In the genomic region with DNA sequence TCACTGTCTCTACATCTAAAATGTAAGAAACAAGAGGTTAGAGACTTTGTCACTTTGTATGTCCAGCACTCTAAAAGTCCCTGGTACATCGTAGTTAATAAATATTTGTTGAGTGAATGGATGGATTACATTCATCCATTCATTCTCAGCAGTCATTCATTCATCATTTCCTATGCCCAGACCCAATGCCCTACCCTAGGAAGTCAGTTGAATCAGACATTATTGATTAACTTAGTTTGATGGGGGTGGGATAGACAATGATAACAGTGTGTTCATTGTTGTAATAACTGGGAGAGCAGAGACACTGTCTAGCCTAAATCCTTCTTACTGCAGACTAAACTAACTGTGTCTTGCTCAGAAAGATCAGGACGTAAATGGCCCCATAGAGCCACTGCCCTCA, we compare ENCODE assay signal across 23 cellular contexts. TPM values are rescaled to one million over a fixed set of nuclear protein-coding genes. Genes with fewer than 3 reads are reported as not detected.
DNase-seq lines count a peak whose midpoint lies in the region; TF ChIP-seq lines count a peak whose summit lies in the region.
"Had no signal": no experiment of that assay in that cellular context is flagged by ENCODE, and none has a peak within 500 bp of the region (broad histone marks: within the 10 kb centered on the region; RNA-seq: fewer than 3 reads in every experiment).

No MANE protein-coding gene starts in this region.

- peaks cover 13% of the 10 kb centered on the region for H3K36me3 ChIP-seq in Karpas-422 (ENCODE audit: insufficient read depth, low read length)
- no peaks in the 10 kb centered on the region for H3K36me3 ChIP-seq in neural progenitor cell
- H3K36me3 ChIP-seq: ascending aorta, right atrium auricular region had no signal

- H3F3A ChIP-seq in neural progenitor cell (ENCODE audit: low read depth): peaks cover 23% of the 10 kb centered on the region

- H3K4me1 ChIP-seq in Karpas-422 (ENCODE audit: low read length): peaks cover 83% of the 10 kb centered on the region
- H3K4me1 ChIP-seq in neural progenitor cell: peaks cover 25% of the 10 kb centered on the region

- peaks cover 49% of the 10 kb centered on the region for H3K4me1 Mint-ChIP-seq in activated naive CD4-positive, alpha-beta T cell treated with anti-CD3 and anti-CD28 coated beads for 36 hours (ENCODE audit: low read depth)
- peaks cover 43% of the 10 kb centered on the region for H3K4me1 Mint-ChIP-seq in activated T-helper 1 cell treated with anti-CD3 and anti-CD28 coated beads, Interleukin-12 subunit alpha, Interleukin-12 subunit beta, Interleukin-2, Interleukin-4 antibody, amounts not matched to agents 30 ng/mL and 10 ng/mL and 1 ng/mL, durations not matched to agents 14 hours and 24 hours and 36 hours (ENCODE audit: low read depth)
- peaks cover 56% of the 10 kb centered on the region for H3K4me1 Mint-ChIP-seq in neural progenitor cell

- no peaks in the 10 kb centered on the region for H3K9me3 ChIP-seq in Karpas-422 (ENCODE audit: low read length)
- no peaks in the 10 kb centered on the region for H3K9me3 ChIP-seq in neural progenitor cell (ENCODE audit: low read depth)
- H3K9me3 ChIP-seq: ascending aorta, right atrium auricular region had no signal

- H3K27ac ChIP-seq in Karpas-422 (ENCODE audit: low read length) (peak overlapping the region; percentile 99), neural progenitor cell (no peak overlapping the region)
- H3K27ac ChIP-seq: ascending aorta, right atrium auricular region, WERI-Rb-1 had no signal

- H3K9me2 ChIP-seq in Karpas-422 (replicated peaks; ENCODE audit: insufficient read depth, low read length): no peaks in the 10 kb centered on the region

- no peak for DNase-seq in activated naive CD4-positive, alpha-beta T cell treated with anti-CD3 and anti-CD28 coated beads for 36 hours
- no peak for DNase-seq in activated naive CD4-positive, alpha-beta T cell (lab: John Stamatoyannopoulos, UW)
- DNase-seq in Karpas-422 (no peak), neural progenitor cell (ENCODE audit: low spot score) (no peak), GDM1 (lab: John Stamatoyannopoulos, UW) (no peak), NCI-H1092 (lab: John Stamatoyannopoulos, UW) (no peak), NCI-H187 treated with DMSO at 0.1 percent for 48 hours (lab: John Stamatoyannopoulos, UW) (no peak)
- DNase-seq in activated T-helper 1 cell treated with anti-CD3 and anti-CD28 coated beads, Interleukin-12 subunit alpha, Interleukin-12 subunit beta, Interleukin-2, Interleukin-4 antibody, amounts not matched to agents 30 ng/mL and 10 ng/mL and 1 ng/mL, durations not matched to agents 14 hours and 24 hours and 36 hours (ENCODE audit: low spot score): no peak
- DNase-seq: activated gamma-delta T cell treated with Interleukin-2 at 50 U/mL for 16 hours; CD4-positive, alpha-beta memory T cell; glutamatergic neuron; KBM-7; left ventricle myocardium superior; NCI-H1048; NCI-H2081; NCI-H446 treated with DMSO at 0.1 percent for 48 hours; SHP77; stimulated activated CD4-positive, alpha-beta T cell treated with anti-CD3 and anti-CD28 coated beads, Interleukin-15, amount 100 ng/mL, for 24 hours; WERI-Rb-1 had no signal

- H3K27me3 ChIP-seq in Karpas-422 (ENCODE audit: low read length): no peaks in the 10 kb centered on the region
- H3K27me3 ChIP-seq in neural progenitor cell: no peaks in the 10 kb centered on the region
- H3K27me3 ChIP-seq: ascending aorta, right atrium auricular region had no signal

- H3K4me3 ChIP-seq in Karpas-422 (ENCODE audit: low read length) (peak overlapping the region; percentile 91; the same call in 1 of the 2 replicates), neural progenitor cell (no peak overlapping the region)
- H3K4me3 ChIP-seq: right atrium auricular region had no signal

- no peaks in the 10 kb centered on the region for H4K20me1 ChIP-seq in Karpas-422 (ENCODE audit: insufficient read depth, low read depth, low read length)
- H4K20me1 ChIP-seq in neural progenitor cell (ENCODE audit: low read depth): no peaks in the 10 kb centered on the region

- H3K27ac Mint-ChIP-seq in activated naive CD4-positive, alpha-beta T cell treated with anti-CD3 and anti-CD28 coated beads for 36 hours: no peak overlapping the region
- H3K27ac Mint-ChIP-seq in activated T-helper 1 cell treated with anti-CD3 and anti-CD28 coated beads, Interleukin-12 subunit alpha, Interleukin-12 subunit beta, Interleukin-2, Interleukin-4 antibody, amounts not matched to agents 30 ng/mL and 10 ng/mL and 1 ng/mL, durations not matched to agents 14 hours and 24 hours and 36 hours: no peak overlapping the region
- H3K27ac Mint-ChIP-seq in neural progenitor cell: peak overlapping the region; percentile 42

- no peak for TF ChIP-seq CTCF in neural progenitor cell (IDR thresholded peaks at IDR 0.05)

- H3K4me3 Mint-ChIP-seq in activated naive CD4-positive, alpha-beta T cell treated with anti-CD3 and anti-CD28 coated beads for 36 hours: peak overlapping the region; percentile 95
- peak overlapping the region; percentile 92 for H3K4me3 Mint-ChIP-seq in activated T-helper 1 cell treated with anti-CD3 and anti-CD28 coated beads, Interleukin-12 subunit alpha, Interleukin-12 subunit beta, Interleukin-2, Interleukin-4 antibody, amounts not matched to agents 30 ng/mL and 10 ng/mL and 1 ng/mL, durations not matched to agents 14 hours and 24 hours and 36 hours
- peak overlapping the region; percentile 89 for H3K4me3 Mint-ChIP-seq in neural progenitor cell

- no peaks in the 10 kb centered on the region for H3K9me3 Mint-ChIP-seq in activated naive CD4-positive, alpha-beta T cell treated with anti-CD3 and anti-CD28 coated beads for 36 hours
- H3K9me3 Mint-ChIP-seq in activated T-helper 1 cell treated with anti-CD3 and anti-CD28 coated beads, Interleukin-12 subunit alpha, Interleukin-12 subunit beta, Interleukin-2, Interleukin-4 antibody, amounts not matched to agents 30 ng/mL and 10 ng/mL and 1 ng/mL, durations not matched to agents 14 hours and 24 hours and 36 hours: no peaks in the 10 kb centered on the region
- no peaks in the 10 kb centered on the region for H3K9me3 Mint-ChIP-seq in neural progenitor cell
- H3K9me3 Mint-ChIP-seq: CD4-positive, alpha-beta memory T cell had no signal

- intact Hi-C loops in activated naive CD4-positive, alpha-beta T cell treated with anti-CD3 and anti-CD28 coated beads for 36 hours (cut with micrococcal nuclease): loop anchor here (10.0 kb wide), 1 partner anchor 503 kb away; the partner anchor contains the start of gene TOB2
- intact Hi-C loops in activated T-helper 1 cell treated with anti-CD3 and anti-CD28 coated beads, Interleukin-12 subunit alpha, Interleukin-12 subunit beta, Interleukin-2, Interleukin-4 antibody, amounts not matched to agents 30 ng/mL and 10 ng/mL and 1 ng/mL, durations not matched to agents 14 hours and 24 hours and 36 hours (cut with micrococcal nuclease): loop anchor here (10.0 kb wide), 1 partner anchor 503 kb away; the partner anchor contains the start of gene TOB2

- peak overlapping the region; percentile 88 for H3K4me2 ChIP-seq in Karpas-422 (ENCODE audit: low read depth, low read length, poor library complexity, severe bottlenecking)
- peak overlapping the region; percentile 20 for H3K4me2 ChIP-seq in neural progenitor cell

- H3K9ac ChIP-seq in Karpas-422 (ENCODE audit: low read length): peak overlapping the region; percentile 91
- no peak overlapping the region for H3K9ac ChIP-seq in neural progenitor cell

- H3K36me3 Mint-ChIP-seq in activated naive CD4-positive, alpha-beta T cell treated with anti-CD3 and anti-CD28 coated beads for 36 hours (ENCODE audit: low read depth): peaks cover 31% of the 10 kb centered on the region
- peaks cover 16% of the 10 kb centered on the region for H3K36me3 Mint-ChIP-seq in activated T-helper 1 cell treated with anti-CD3 and anti-CD28 coated beads, Interleukin-12 subunit alpha, Interleukin-12 subunit beta, Interleukin-2, Interleukin-4 antibody, amounts not matched to agents 30 ng/mL and 10 ng/mL and 1 ng/mL, durations not matched to agents 14 hours and 24 hours and 36 hours (ENCODE audit: low read depth)
- peaks cover 9% of the 10 kb centered on the region for H3K36me3 Mint-ChIP-seq in neural progenitor cell

- H3K27me3 Mint-ChIP-seq in activated naive CD4-positive, alpha-beta T cell treated with anti-CD3 and anti-CD28 coated beads for 36 hours (ENCODE audit: low read depth): no peaks in the 10 kb centered on the region
- H3K27me3 Mint-ChIP-seq in activated T-helper 1 cell treated with anti-CD3 and anti-CD28 coated beads, Interleukin-12 subunit alpha, Interleukin-12 subunit beta, Interleukin-2, Interleukin-4 antibody, amounts not matched to agents 30 ng/mL and 10 ng/mL and 1 ng/mL, durations not matched to agents 14 hours and 24 hours and 36 hours (ENCODE audit: insufficient read depth): no peaks in the 10 kb centered on the region
- no peaks in the 10 kb centered on the region for H3K27me3 Mint-ChIP-seq in neural progenitor cell (ENCODE audit: insufficient read depth, low read depth)
- H3K27me3 Mint-ChIP-seq: CD4-positive, alpha-beta memory T cell had no signal

- H2AFZ ChIP-seq in Karpas-422 (ENCODE audit: low read length): no peak overlapping the region
- H2AFZ ChIP-seq in neural progenitor cell (replicated peaks): no peak overlapping the region

- H3K79me2 ChIP-seq in Karpas-422 (ENCODE audit: low read length): peaks cover 19% of the 10 kb centered on the region
- peaks cover 15% of the 10 kb centered on the region for H3K79me2 ChIP-seq in neural progenitor cell (ENCODE audit: low read depth)

- CTCF ChIA-PET in activated naive CD4-positive, alpha-beta T cell treated with anti-CD3 and anti-CD28 coated beads for 36 hours (lab: Charles Lee): interaction anchor here (1.1 to 1.8 kb wide), 3 partner anchors 8 to 16 kb away, joined by 4 to 8 read pairs (median 6); no protein-coding TSS in a partner anchor

RNA-seq across cellular contexts. Expression of gene CENPM, which starts 1.2 kb away (rescaled TPM):
- total RNA-seq in activated naive CD4-positive, alpha-beta T cell treated with anti-CD3 and anti-CD28 coated beads for 36 hours: 100 to 1,000 TPM in 1 of 2 experiments, 10 to 100 TPM in 1; 95.4 to 110 TPM
- 83.8 and 108 TPM in 2 replicates for total RNA-seq in Karpas-422 (2014; rRNA removed; shearing (Covaris generic); ENCODE audit: low replicate concordance)
- total RNA-seq in activated T-helper 1 cell treated with anti-CD3 and anti-CD28 coated beads, Interleukin-12 subunit alpha, Interleukin-12 subunit beta, Interleukin-2, Interleukin-4 antibody, amounts not matched to agents 30 ng/mL and 10 ng/mL and 1 ng/mL, durations not matched to agents 14 hours and 24 hours and 36 hours: 82.0 and 84.6 TPM in 2 replicates
- total RNA-seq in neural progenitor cell (ENCODE audit: low replicate concordance): 20.2 and 45.3 TPM in 2 replicates
- total RNA-seq: ascending aorta, right atrium auricular region had no signal

RNA-seq across cellular contexts. Expression of gene SEPTIN3, which starts 21.1 kb away (rescaled TPM):
- total RNA-seq in activated naive CD4-positive, alpha-beta T cell treated with anti-CD3 and anti-CD28 coated beads for 36 hours: 1 to 10 TPM; 1.0 to 1.5 TPM
- total RNA-seq in Karpas-422 (2014; rRNA removed; shearing (Covaris generic); ENCODE audit: low replicate concordance): not detected in 2 replicates
- total RNA-seq in activated T-helper 1 cell treated with anti-CD3 and anti-CD28 coated beads, Interleukin-12 subunit alpha, Interleukin-12 subunit beta, Interleukin-2, Interleukin-4 antibody, amounts not matched to agents 30 ng/mL and 10 ng/mL and 1 ng/mL, durations not matched to agents 14 hours and 24 hours and 36 hours: 7.0 and 7.9 TPM in 2 replicates
- 12.8 and 20.5 TPM in 2 replicates for total RNA-seq in neural progenitor cell (ENCODE audit: low replicate concordance)
- total RNA-seq: ascending aorta had no signal

RNA-seq across cellular contexts. Expression of gene TNFRSF13C, which starts 21.5 kb away (rescaled TPM):
- total RNA-seq in activated naive CD4-positive, alpha-beta T cell treated with anti-CD3 and anti-CD28 coated beads for 36 hours: 1 to 10 TPM; 3.2 to 3.8 TPM
- 130 and 141 TPM in 2 replicates for total RNA-seq in Karpas-422 (2014; rRNA removed; shearing (Covaris generic); ENCODE audit: low replicate concordance)
- 3.0 and 3.2 TPM in 2 replicates for total RNA-seq in activated T-helper 1 cell treated with anti-CD3 and anti-CD28 coated beads, Interleukin-12 subunit alpha, Interleukin-12 subunit beta, Interleukin-2, Interleukin-4 antibody, amounts not matched to agents 30 ng/mL and 10 ng/mL and 1 ng/mL, durations not matched to agents 14 hours and 24 hours and 36 hours
- total RNA-seq in neural progenitor cell (ENCODE audit: low replicate concordance): 2.2 and 2.7 TPM in 2 replicates
- total RNA-seq: ascending aorta had no signal

RNA-seq across cellular contexts. Expression of gene SHISA8, which starts 33.3 kb away (rescaled TPM):
- total RNA-seq in activated naive CD4-positive, alpha-beta T cell treated with anti-CD3 and anti-CD28 coated beads for 36 hours: 1 to 10 TPM; 1.7 to 1.8 TPM
- total RNA-seq in Karpas-422 (2014; rRNA removed; shearing (Covaris generic); ENCODE audit: low replicate concordance): 3.2 and 6.5 TPM in 2 replicates
- total RNA-seq in activated T-helper 1 cell treated with anti-CD3 and anti-CD28 coated beads, Interleukin-12 subunit alpha, Interleukin-12 subunit beta, Interleukin-2, Interleukin-4 antibody, amounts not matched to agents 30 ng/mL and 10 ng/mL and 1 ng/mL, durations not matched to agents 14 hours and 24 hours and 36 hours: 5.8 and 6.1 TPM in 2 replicates
- total RNA-seq in neural progenitor cell (ENCODE audit: low replicate concordance): not detected in 2 replicates
- total RNA-seq: ascending aorta; CD4-positive, alpha-beta memory T cell; fibroblast of lung; omental fat pad had no signal
